ENCODE assay signal across 8 cellular contexts in the genomic region with DNA sequence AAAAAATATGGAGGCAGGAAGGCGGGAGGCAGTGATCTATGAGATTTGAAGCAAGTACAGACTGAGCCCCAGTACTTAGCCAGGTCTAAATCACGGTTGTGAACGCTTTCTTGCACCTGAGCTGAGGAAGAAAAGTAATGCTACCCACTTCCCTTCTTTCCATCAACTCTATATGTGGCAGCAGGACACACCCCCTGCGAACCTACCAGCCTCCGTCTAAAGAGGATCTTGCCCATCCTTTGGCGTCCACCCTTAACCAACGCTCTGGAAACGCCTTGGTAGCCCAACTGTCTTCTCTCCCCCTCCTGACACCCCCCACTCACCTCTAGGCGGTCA. TPM values are rescaled to one million over a fixed set of nuclear protein-coding genes. Genes with fewer than 3 reads are reported as not detected.
DNase-seq lines count a peak whose midpoint lies in the region; ATAC-seq and TF ChIP-seq lines count a peak whose summit lies in the region.

No MANE protein-coding gene starts in this region.

- ATAC-seq in GM18498 (IDR thresholded peaks at IDR 0.05; ENCODE audit: unreplicated experiment) (peak; percentile 2), HG03439 (IDR thresholded peaks at IDR 0.05; ENCODE audit: unreplicated experiment) (no peak)

- DNase-seq in H7 (no peak), NCI-H1105 (lab: John Stamatoyannopoulos, UW) (peak; percentile 28), brain microvascular endothelial cell (no peak), mesendoderm (no peak), HT-29 (ENCODE audit: low spot score) (no peak), DMS79 (lab: John Stamatoyannopoulos, UW) (no peak)

- H3K56ac ChIP-seq in mesendoderm (ENCODE audit: low read length) = peak overlapping the region; percentile 99

- no peak overlapping the region for H2BK15ac ChIP-seq in mesendoderm (replicated peaks; ENCODE audit: low read depth)

- H4K5ac ChIP-seq in mesendoderm (ENCODE audit: low read length) = no peak overlapping the region

- H3K4me1 ChIP-seq in mesendoderm (ENCODE audit: control insufficient read depth, low read depth, low read length) = peaks cover 10% of the 10 kb centered on the region

- in situ Hi-C loops in brain microvascular endothelial cell (cut with HindIII; ENCODE audit: low pct_ligation_motif_present, low sequenced_read_pairs) = no loop called here

- peaks cover 51% of the 10 kb centered on the region for H3K79me2 ChIP-seq in mesendoderm (ENCODE audit: control insufficient read depth, insufficient read depth, low read length)

- H3K27ac ChIP-seq in brain microvascular endothelial cell (peak overlapping the region; percentile 87), mesendoderm (ENCODE audit: low read depth, low read length) (peak overlapping the region; percentile 94)

- H3K79me1 ChIP-seq in mesendoderm (ENCODE audit: low read length) = no peaks in the 10 kb centered on the region

- H3K18ac ChIP-seq in mesendoderm (ENCODE audit: low read length) = peak overlapping the region; percentile 93

- no peaks in the 10 kb centered on the region for H3K27me3 ChIP-seq in H7 (ENCODE audit: control insufficient read depth, insufficient read depth, low read length)
- H3K27me3 ChIP-seq in brain microvascular endothelial cell (replicated peaks) = no peaks in the 10 kb centered on the region
- H3K27me3 ChIP-seq in mesendoderm (ENCODE audit: insufficient read depth, low read length, poor library complexity) = no peaks in the 10 kb centered on the region

- H2AK5ac ChIP-seq in mesendoderm (ENCODE audit: low read length) = peak overlapping the region; percentile 71

- H3K4ac ChIP-seq in mesendoderm (ENCODE audit: low read depth, low read length) = peak overlapping the region; percentile 92

- peak overlapping the region; percentile 92 for H3K23ac ChIP-seq in mesendoderm (ENCODE audit: low read length)

- no peak overlapping the region for H4K8ac ChIP-seq in mesendoderm (ENCODE audit: low read depth, low read length)

- TF ChIP-seq CTCF in brain microvascular endothelial cell (IDR thresholded peaks at IDR 0.05; ENCODE audit: low read depth, low read length, missing control alignments) = no peak

- peak overlapping the region; percentile 91 for H3K4me2 ChIP-seq in mesendoderm (ENCODE audit: low read length)

- H2BK5ac ChIP-seq in mesendoderm (ENCODE audit: low read length) = peak overlapping the region; percentile 97

- peak overlapping the region; percentile 16 for H2BK120ac ChIP-seq in mesendoderm (ENCODE audit: low read depth, low read length)

- H3K36me3 ChIP-seq in H7 (replicated peaks; ENCODE audit: control insufficient read depth, insufficient read depth, low read length) (0 out of 2 replicates have a peak, but pooled peaks cover 1% of the 10 kb centered on the region), brain microvascular endothelial cell (replicated peaks) (peaks cover 2% of the 10 kb centered on the region), mesendoderm (ENCODE audit: control insufficient read depth, insufficient read depth, low read length) (peaks cover 2% of the 10 kb centered on the region)

- H3K4me3 ChIP-seq in H7 (ENCODE audit: insufficient read depth, low read depth, low read length) (peak overlapping the region; percentile 91), brain microvascular endothelial cell (ENCODE audit: low read depth, low read length) (peak overlapping the region; percentile 98), mesendoderm (ENCODE audit: low read length) (peak overlapping the region; percentile 98)

- H3K9ac ChIP-seq in mesendoderm (ENCODE audit: low read length) = peak overlapping the region; percentile 96

- WGBS in mesendoderm (ENCODE audit: extremely low coverage, insufficient coverage, low lambda C conversion rate) = no CpG with 5 or more reads among the region's 9 CpGs

RNA-seq across cellular contexts. Expression of a gene that starts 0.5 kb away (rescaled TPM):
- 87.9 and 114 TPM in 2 replicates for total RNA-seq in H7 (2014; rRNA removed; shearing (Covaris generic))
- polyA plus RNA-seq in mesendoderm (2013, experiment 1 of 2) = 293 TPM
- polyA plus RNA-seq in mesendoderm (2013, experiment 2 of 2) = 302 TPM
- total RNA-seq in HT-29 (2014; rRNA removed; shearing (Covaris generic)) = 50.6 and 51.4 TPM in 2 replicates
